Comparison of ENCODE assay signal across 8 cellular contexts in the genomic region with DNA sequence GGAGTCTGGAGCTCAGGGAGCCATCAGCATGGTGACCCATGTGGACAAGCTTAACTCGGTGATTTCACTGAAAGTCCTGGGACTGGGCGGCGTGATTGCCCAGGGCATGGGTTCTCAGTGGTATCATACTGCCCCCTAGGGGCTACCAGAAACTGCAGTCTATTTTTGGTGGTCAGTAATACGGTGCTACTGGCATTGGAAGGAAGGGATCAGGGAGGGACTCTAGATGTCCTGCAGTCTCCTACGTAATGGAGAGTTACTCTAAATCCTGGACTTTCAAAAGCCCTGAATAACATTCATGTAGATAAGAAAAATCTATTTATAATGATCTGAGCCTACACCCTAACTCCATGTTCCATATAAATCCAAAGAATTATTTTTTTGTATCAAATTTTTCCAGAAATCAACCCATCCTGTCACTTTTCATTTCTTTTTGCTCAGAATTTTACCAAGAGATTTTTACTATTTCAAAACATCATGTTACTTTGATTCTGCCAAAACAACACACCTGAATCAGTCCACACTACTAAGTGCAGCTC. TPM values are rescaled to one million over a fixed set of nuclear protein-coding genes. Genes with fewer than 3 reads are reported as not detected.
A peak's percentile ranks its signal among the peaks of the same experiment; 100 is the strongest.
DNase-seq lines count a peak whose midpoint lies in the region; ATAC-seq and TF ChIP-seq lines count a peak whose summit lies in the region.

No MANE protein-coding gene starts in this region.

- H3K4me2 ChIP-seq in Karpas-422 (ENCODE audit: low read depth, low read length, poor library complexity, severe bottlenecking) (no peak overlapping the region), parathyroid adenoma (ENCODE audit: low read length) (no peak overlapping the region)

- H3K9me3 Mint-ChIP-seq in activated naive CD4-positive, alpha-beta T cell treated with anti-CD3 and anti-CD28 coated beads, Interleukin-2, amount 50 U/mL, for 72 hours: no peaks in the 10 kb centered on the region
- H3K9me3 Mint-ChIP-seq in glutamatergic neuron (ENCODE audit: unreplicated experiment): peaks cover 2% of the 10 kb centered on the region

- H2AFZ ChIP-seq in Karpas-422 (ENCODE audit: low read length) (peak overlapping the region; percentile 24; the same call in 1 of the 2 replicates), parathyroid adenoma (no peak overlapping the region)

- H3K9me3 ChIP-seq in Karpas-422 (ENCODE audit: low read length) (no peaks in the 10 kb centered on the region), Peyer's patch (no peaks in the 10 kb centered on the region), parathyroid adenoma (ENCODE audit: control insufficient read depth, low read length) (no peaks in the 10 kb centered on the region)

- TF ChIP-seq CTCF in Peyer's patch (IDR thresholded peaks at IDR 0.05) (peak; percentile 84 to 89 (median 88)), glutamatergic neuron (IDR thresholded peaks at IDR 0.05; ENCODE audit: partially characterized antibody, unreplicated experiment) (peak; percentile 88), parathyroid adenoma (IDR thresholded peaks at IDR 0.05) (peak; percentile 74)

- H3K79me2 ChIP-seq in Karpas-422 (ENCODE audit: low read length) (no peaks in the 10 kb centered on the region), parathyroid adenoma (no peaks in the 10 kb centered on the region)

- no peaks in the 10 kb centered on the region for H3K4me1 Mint-ChIP-seq in glutamatergic neuron (ENCODE audit: low read depth, unreplicated experiment)

- peak; percentile 73 for DNase-seq in SIG-M5 treated with dmso at 0.1 percent for 504 hours (lab: John Stamatoyannopoulos, UW; ENCODE audit: unreplicated experiment)
- DNase-seq in SIG-M5 (lab: John Stamatoyannopoulos, UW): no peak
- DNase-seq in Karpas-422: peak; percentile 82
- DNase-seq in Peyer's patch: peak; percentile 39 to 81 (median 60)
- DNase-seq in activated naive CD4-positive, alpha-beta T cell treated with anti-CD3 and anti-CD28 coated beads, Interleukin-2, amount 50 U/mL, for 72 hours (ENCODE audit: low spot score in 2 of 2): peak in 1 of 2 donors; percentile 58
- peak; percentile 73 for DNase-seq in glutamatergic neuron

- H3K4me1 ChIP-seq in Karpas-422 (ENCODE audit: low read length): no peaks in the 10 kb centered on the region
- no peaks in the 10 kb centered on the region for H3K4me1 ChIP-seq in Peyer's patch
- no peaks in the 10 kb centered on the region for H3K4me1 ChIP-seq in parathyroid adenoma

- no peaks in the 10 kb centered on the region for H3K9me2 ChIP-seq in Karpas-422 (replicated peaks; ENCODE audit: insufficient read depth, low read length)

- ATAC-seq in activated naive CD4-positive, alpha-beta T cell treated with anti-CD3 and anti-CD28 coated beads, Interleukin-2, amount 50 U/mL, for 72 hours: peak; percentile 89
- ATAC-seq in HG02840 (IDR thresholded peaks at IDR 0.05; ENCODE audit: low FRiP score, unreplicated experiment): no peak

- H3K4me3 ChIP-seq in Karpas-422 (ENCODE audit: low read length) (no peak overlapping the region), Peyer's patch (no peak overlapping the region), parathyroid adenoma (ENCODE audit: low read depth, low read length) (no peak overlapping the region)

- H3K27me3 ChIP-seq in Karpas-422 (ENCODE audit: low read length) (no peaks in the 10 kb centered on the region), Peyer's patch (no peaks in the 10 kb centered on the region), parathyroid adenoma (ENCODE audit: control insufficient read depth, insufficient read depth, low read length) (no peaks in the 10 kb centered on the region)

- H3K4me3 Mint-ChIP-seq in glutamatergic neuron (ENCODE audit: unreplicated experiment): no peak overlapping the region

- H3K36me3 Mint-ChIP-seq in activated naive CD4-positive, alpha-beta T cell treated with anti-CD3 and anti-CD28 coated beads, Interleukin-2, amount 50 U/mL, for 72 hours: no peaks in the 10 kb centered on the region
- peaks cover 5% of the 10 kb centered on the region for H3K36me3 Mint-ChIP-seq in glutamatergic neuron (ENCODE audit: unreplicated experiment)

- no peaks in the 10 kb centered on the region for H4K20me1 ChIP-seq in Karpas-422 (ENCODE audit: insufficient read depth, low read depth, low read length)

- H3K36me3 ChIP-seq in Karpas-422 (ENCODE audit: insufficient read depth, low read length) (peaks cover 17% of the 10 kb centered on the region), Peyer's patch (peaks cover 0 to 27% (median 0%) of the 10 kb centered on the region in 3 donors), parathyroid adenoma (ENCODE audit: control insufficient read depth, insufficient read depth, low read length) (no peaks in the 10 kb centered on the region)

- peaks cover 3% of the 10 kb centered on the region for H3K27me3 Mint-ChIP-seq in glutamatergic neuron (ENCODE audit: unreplicated experiment)

- no peak for TF ChIP-seq POLR2A in Peyer's patch (IDR thresholded peaks at IDR 0.05)

- H3K9ac ChIP-seq in Karpas-422 (ENCODE audit: low read length): no peak overlapping the region
- no peak overlapping the region for H3K9ac ChIP-seq in parathyroid adenoma

- H3K27ac ChIP-seq in Karpas-422 (ENCODE audit: low read length) (no peak overlapping the region), Peyer's patch (no peak overlapping the region), parathyroid adenoma (no peak overlapping the region)

- H3K27ac Mint-ChIP-seq in activated naive CD4-positive, alpha-beta T cell treated with anti-CD3 and anti-CD28 coated beads, Interleukin-2, amount 50 U/mL, for 72 hours: peak overlapping the region in 1 of 2 donors; percentile 5
- H3K27ac Mint-ChIP-seq in glutamatergic neuron (ENCODE audit: unreplicated experiment): no peak overlapping the region

RNA-seq across cellular contexts. Expression of gene PABPC4, which starts 37.3 kb away (rescaled TPM):
- total RNA-seq in Karpas-422 (2014; rRNA removed; shearing (Covaris generic); ENCODE audit: low replicate concordance): 128 and 180 TPM in 2 replicates
- total RNA-seq in Peyer's patch: 100 to 1,000 TPM; 110 to 177 (median 141) TPM
- 100 to 1,000 TPM; 168 to 287 TPM for total RNA-seq in activated naive CD4-positive, alpha-beta T cell treated with anti-CD3 and anti-CD28 coated beads, Interleukin-2, amount 50 U/mL, for 72 hours
- 131 TPM for total RNA-seq in glutamatergic neuron (ENCODE audit: unreplicated experiment)

RNA-seq across cellular contexts. Expression of gene BMP8A, which starts 47.9 kb away (rescaled TPM):
- total RNA-seq in Karpas-422 (2014; rRNA removed; shearing (Covaris generic); ENCODE audit: low replicate concordance): not detected in 2 replicates
- total RNA-seq in Peyer's patch (10 to 100 TPM in 1 of 4 donors, 1 to 10 TPM in 2, not detected in 1; 1.2 to 18.0 (median 3.6) TPM), glutamatergic neuron (ENCODE audit: unreplicated experiment) (0.37 TPM)
- total RNA-seq in activated naive CD4-positive, alpha-beta T cell treated with anti-CD3 and anti-CD28 coated beads, Interleukin-2, amount 50 U/mL, for 72 hours: under 1 TPM in 1 of 2 donors, not detected in 1; 0.14 TPM
